34 cellular contexts compared by ENCODE assay signal in genomic region chr16:54090602-54091001, GRCh38.
"Had no signal": no experiment of that assay in that cellular context is flagged by ENCODE, and none has a peak within 500 bp of the region (broad histone marks: within the 10 kb centered on the region; RNA-seq: fewer than 3 reads in every experiment).

No MANE protein-coding gene starts in this region.

- H3K9me3 ChIP-seq: adrenal gland, ascending aorta, body of pancreas had no signal

- H3K36me3 ChIP-seq: adrenal gland, brain microvascular endothelial cell, breast epithelium, cardiac muscle cell had no signal

- H3K27ac ChIP-seq: adrenal gland, ascending aorta, body of pancreas, brain microvascular endothelial cell, breast epithelium, cardiac muscle cell had no signal

- H3K4me1 ChIP-seq: ascending aorta, body of pancreas had no signal

- H3K27me3 ChIP-seq: adrenal gland, ascending aorta, body of pancreas, brain microvascular endothelial cell, breast epithelium, cardiac muscle cell had no signal

- FAIRE-seq: astrocyte, bronchial epithelial cell had no signal

- DNase-seq: activated effector memory CD4-positive, alpha-beta T cell treated with anti-CD3 and anti-CD28 coated beads, Interleukin-2, amount 50 U/mL, for 16 hours; activated effector memory CD4-positive, alpha-beta T cell treated with Interleukin-2 at 50 U/mL for 16 hours; activated gamma-delta T cell; activated gamma-delta T cell treated with Interleukin-2 at 50 U/mL for 16 hours; activated naive CD4-positive, alpha-beta T cell; activated naive CD4-positive, alpha-beta T cell treated with anti-CD3 and anti-CD28 coated beads for 36 hours; activated naive CD4-positive, alpha-beta T cell treated with anti-CD3 and anti-CD28 coated beads, Interleukin-2, amount 10 ng/mL, durations not matched to agents 7 days and 5 days; activated naive CD4-positive, alpha-beta T cell treated with anti-CD3 and anti-CD28 coated beads, Interleukin-2, amount 50 U/mL, for 16 hours; activated naive CD4-positive, alpha-beta T cell treated with Interleukin-2 at 50 U/mL for 16 hours; activated naive CD8-positive, alpha-beta T cell treated with anti-CD3 and anti-CD28 coated beads for 36 hours; activated naive CD8-positive, alpha-beta T cell treated with anti-CD3 and anti-CD28 coated beads, Interleukin-2, amount 10 ng/mL, durations not matched to agents 7 days and 5 days; activated naive CD8-positive, alpha-beta T cell treated with anti-CD3 and anti-CD28 coated beads, Interleukin-2, amount 50 U/mL, for 24 hours; activated T-cell treated with anti-CD3 and anti-CD28 coated beads, Interleukin-2, amount 50 U/mL, for 1 hour; activated T-cell treated with anti-CD3 and anti-CD28 coated beads, Interleukin-2, amount 50 U/mL, for 24 hours; activated T-cell treated with anti-CD3 and anti-CD28 coated beads, Interleukin-2, amount 50 U/mL, for 4 hours; activated T-cell treated with anti-CD3 and anti-CD28 coated beads, Interleukin-2, amount 50 U/mL, for 48 hours; activated T-cell treated with anti-CD3 and anti-CD28 coated beads, Interleukin-2, amount 50 U/mL, for 72 hours; adrenal gland; amniotic stem cell; amygdala; anterior cingulate cortex; aorta; body of pancreas; brain microvascular endothelial cell; caudate nucleus; central memory CD4-positive, alpha-beta T cell; cerebellar nuclear complex had no signal

- H3K4me3 ChIP-seq: adrenal gland, ascending aorta, body of pancreas, breast epithelium, cardiac muscle cell had no signal

- ATAC-seq: activated naive CD4-positive, alpha-beta T cell treated with anti-CD3 and anti-CD28 coated beads, Interleukin-2, amount 50 U/mL, for 72 hours; activated naive CD8-positive, alpha-beta T cell treated with anti-CD3 and anti-CD28 coated beads, Interleukin-2, amount 50 U/mL, for 24 hours; activated T-cell treated with anti-CD3 and anti-CD28 coated beads, Interleukin-2, amount 50 U/mL, for 4 hours; activated T-cell treated with anti-CD3 and anti-CD28 coated beads, Interleukin-2, amount 50 U/mL, for 72 hours; activated T-helper 17 cell treated with anti-CD3 and anti-CD28 coated beads, Interleukin-2, amount 50 U/mL, for 72 hours; body of pancreas had no signal
